ENCODE assay signal across 1 cellular context in genomic region chr1:51963592-51964308, GRCh38.
TF ChIP-seq lines count a peak whose summit lies in the region.

No MANE protein-coding gene starts in this region.

TF ChIP-seq in endothelial cell of umbilical vein, 7 proteins besides CTCF, POLR2A, EP300 and RAD21 (continued from another document):
- peak; percentile 27 for TF ChIP-seq FOS (IDR thresholded peaks at IDR 0.05; ENCODE audit: borderline replicate concordance, insufficient read depth, low read length)
